8 cellular contexts compared by ENCODE assay signal in the genomic region with DNA sequence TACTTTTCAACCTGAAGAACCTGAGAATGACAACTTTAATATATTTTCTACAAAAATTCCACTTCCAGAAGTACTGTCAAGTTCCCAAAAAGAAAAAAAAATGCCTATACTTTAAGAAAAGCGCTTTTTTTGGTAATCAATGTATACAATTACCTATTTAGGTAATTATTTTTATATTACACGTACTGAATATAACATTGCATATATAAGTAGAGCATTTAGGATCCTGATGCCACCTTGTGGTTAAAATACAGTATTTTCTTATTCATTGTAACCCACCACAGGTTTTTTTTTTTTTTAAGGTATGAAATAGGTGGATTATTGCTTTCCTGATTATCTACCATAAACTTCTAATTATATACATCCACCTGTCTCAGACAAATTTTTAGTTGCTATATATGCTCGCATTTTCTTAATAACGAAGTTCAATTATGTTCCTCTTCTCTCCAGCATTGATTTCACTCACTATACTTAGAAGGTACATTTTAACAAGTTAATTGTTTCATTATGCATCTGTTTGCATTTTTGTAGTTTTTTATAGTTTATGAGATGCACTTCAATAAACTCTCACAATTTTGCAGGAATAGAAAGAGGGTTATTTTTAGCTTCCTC. TPM values are rescaled to one million over a fixed set of nuclear protein-coding genes. Genes with fewer than 3 reads are reported as not detected.
A peak's percentile ranks its signal among the peaks of the same experiment; 100 is the strongest.
DNase-seq lines count a peak whose midpoint lies in the region; ATAC-seq and TF ChIP-seq lines count a peak whose summit lies in the region.

No MANE protein-coding gene starts in this region.

- no peaks in the 10 kb centered on the region for H3K27me3 ChIP-seq in AG04450 (ENCODE audit: control insufficient read depth, insufficient read depth, low read length)

- POLR2A ChIA-PET in AG04450 (lab: Yijun Ruan, JAX) = no interaction called here

- H3K27ac Mint-ChIP-seq in progenitor cell of endocrine pancreas = no peak overlapping the region

- H3K36me3 Mint-ChIP-seq in progenitor cell of endocrine pancreas (ENCODE audit: insufficient read depth) = peaks cover 19% of the 10 kb centered on the region

- H3K9me3 Mint-ChIP-seq in progenitor cell of endocrine pancreas (ENCODE audit: low read depth) = no peaks in the 10 kb centered on the region

- peaks cover 2% of the 10 kb centered on the region; the same call in 1 of the 2 replicates for H3K9me3 ChIP-seq in AG04450 (ENCODE audit: control insufficient read depth, insufficient read depth, low read length)

- no peaks in the 10 kb centered on the region for H3K27me3 Mint-ChIP-seq in progenitor cell of endocrine pancreas

- DNase-seq in AG04450 (ENCODE audit: low read depth, low spot score) (no peak), NCI-H1105 (lab: John Stamatoyannopoulos, UW) (peak; percentile 16), progenitor cell of endocrine pancreas (ENCODE audit: low spot score, unreplicated experiment) (no peak), EL (no peak)
- DNase-seq in central memory CD4-positive, alpha-beta T cell = peak; percentile 25

- CTCF ChIA-PET in AG04450 (lab: Charles Lee) = interaction anchor here (0.8 to 7.0 kb wide), 4 partner anchors 14 to 565 kb away, joined by 3 to 40 read pairs (median 8); no protein-coding TSS in a partner anchor

- ATAC-seq in GM19035 (IDR thresholded peaks at IDR 0.05; ENCODE audit: unreplicated experiment) (peak; percentile 36), HG03439 (IDR thresholded peaks at IDR 0.05; ENCODE audit: unreplicated experiment) (no peak), HG03457 (IDR thresholded peaks at IDR 0.05; ENCODE audit: unreplicated experiment) (no peak)

- TF ChIP-seq CTCF in AG04450 (IDR thresholded peaks at IDR 0.05; ENCODE audit: low read depth, low read length) = peak; percentile 59
- peak; percentile 69 for TF ChIP-seq CTCF in progenitor cell of endocrine pancreas (IDR thresholded peaks at IDR 0.05; ENCODE audit: unreplicated experiment)

- peaks cover 14% of the 10 kb centered on the region for H3K4me1 Mint-ChIP-seq in progenitor cell of endocrine pancreas (ENCODE audit: low read depth)

- H3K27ac ChIP-seq in AG04450 (ENCODE audit: low read depth, low read length) = no peak overlapping the region

- H3K4me3 Mint-ChIP-seq in progenitor cell of endocrine pancreas (ENCODE audit: low read depth) = no peak overlapping the region

- H3K4me3 ChIP-seq in AG04450 (ENCODE audit: low read depth, low read length) = no peak overlapping the region

RNA-seq across cellular contexts. Expression of a gene that starts 5.2 kb away (rescaled TPM):
- 8.2 and 13.9 TPM in 2 replicates for polyA plus RNA-seq in AG04450 (2011; rRNA removed)
- polyA minus RNA-seq in AG04450 (2011; rRNA and poly(A)+ RNA removed) = 4.2 and 7.0 TPM in 2 replicates
- total RNA-seq in progenitor cell of endocrine pancreas = 33.2 and 34.2 TPM in 2 replicates

Comparison
In these comparisons a context has a peak if more than half of its experiments do, and no peak if none do; other contexts are left out.
1. DNase-seq: peak in NCI-H1105 (single experiment) and central memory CD4-positive, alpha-beta T cell (single experiment); none in AG04450 (single experiment), progenitor cell of endocrine pancreas (single experiment) and EL (single experiment).